3 cellular contexts compared by ENCODE assay signal in genomic region chr1:20519609-20520262, GRCh38. TPM values are rescaled to one million over a fixed set of nuclear protein-coding genes. Genes with fewer than 3 reads are reported as not detected.
"Had no signal": no experiment of that assay in that cellular context is flagged by ENCODE, and none has a peak within 500 bp of the region (broad histone marks: within the 10 kb centered on the region; RNA-seq: fewer than 3 reads in every experiment).

No MANE protein-coding gene starts in this region.

RNA-seq across cellular contexts. Expression of gene FAM43B, which starts 32.6 kb away (rescaled TPM):
- total RNA-seq: lung microvascular endothelial cell; naive thymus-derived CD8-positive, alpha-beta T cell; pulmonary artery endothelial cell had no signal
- polyA plus RNA-seq: naive thymus-derived CD8-positive, alpha-beta T cell had no signal
